Comparison of ENCODE assay signal across 1 cellular context in the genomic region with DNA sequence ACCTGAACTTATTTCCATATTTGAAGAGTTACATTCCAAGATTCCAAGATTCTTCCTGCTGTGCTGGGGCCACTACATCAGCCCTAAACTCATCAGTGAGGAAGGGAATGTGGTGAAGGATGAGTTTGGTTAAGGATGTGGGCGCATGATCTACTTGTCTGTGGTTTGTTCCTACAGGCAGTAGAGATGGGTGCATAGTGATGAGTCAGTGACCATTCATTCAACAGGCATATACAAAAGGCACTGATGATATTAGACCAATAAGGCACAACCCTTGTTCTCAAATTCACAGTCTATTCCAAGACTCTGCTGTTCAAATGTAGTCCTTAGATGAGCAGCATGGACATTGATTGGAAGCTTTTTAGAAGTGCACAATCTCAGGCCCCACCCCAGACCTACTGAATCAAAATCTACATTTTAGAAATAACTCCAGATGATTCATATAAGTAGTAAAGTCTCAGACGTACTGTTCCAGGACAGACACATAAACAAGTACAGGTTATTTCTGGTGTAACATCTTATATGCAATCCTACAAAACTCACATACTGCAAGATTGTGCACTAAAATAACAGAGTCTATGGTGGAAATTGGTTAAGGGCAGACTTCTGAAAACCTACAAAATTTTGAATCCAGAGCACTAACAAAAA.
TF ChIP-seq lines count a peak whose summit lies in the region.

No MANE protein-coding gene starts in this region.

TF ChIP-seq in SK-N-SH, 30 proteins besides CTCF, POLR2A, EP300 and RAD21 (continued from another document):
- TF ChIP-seq, protein P1, sequence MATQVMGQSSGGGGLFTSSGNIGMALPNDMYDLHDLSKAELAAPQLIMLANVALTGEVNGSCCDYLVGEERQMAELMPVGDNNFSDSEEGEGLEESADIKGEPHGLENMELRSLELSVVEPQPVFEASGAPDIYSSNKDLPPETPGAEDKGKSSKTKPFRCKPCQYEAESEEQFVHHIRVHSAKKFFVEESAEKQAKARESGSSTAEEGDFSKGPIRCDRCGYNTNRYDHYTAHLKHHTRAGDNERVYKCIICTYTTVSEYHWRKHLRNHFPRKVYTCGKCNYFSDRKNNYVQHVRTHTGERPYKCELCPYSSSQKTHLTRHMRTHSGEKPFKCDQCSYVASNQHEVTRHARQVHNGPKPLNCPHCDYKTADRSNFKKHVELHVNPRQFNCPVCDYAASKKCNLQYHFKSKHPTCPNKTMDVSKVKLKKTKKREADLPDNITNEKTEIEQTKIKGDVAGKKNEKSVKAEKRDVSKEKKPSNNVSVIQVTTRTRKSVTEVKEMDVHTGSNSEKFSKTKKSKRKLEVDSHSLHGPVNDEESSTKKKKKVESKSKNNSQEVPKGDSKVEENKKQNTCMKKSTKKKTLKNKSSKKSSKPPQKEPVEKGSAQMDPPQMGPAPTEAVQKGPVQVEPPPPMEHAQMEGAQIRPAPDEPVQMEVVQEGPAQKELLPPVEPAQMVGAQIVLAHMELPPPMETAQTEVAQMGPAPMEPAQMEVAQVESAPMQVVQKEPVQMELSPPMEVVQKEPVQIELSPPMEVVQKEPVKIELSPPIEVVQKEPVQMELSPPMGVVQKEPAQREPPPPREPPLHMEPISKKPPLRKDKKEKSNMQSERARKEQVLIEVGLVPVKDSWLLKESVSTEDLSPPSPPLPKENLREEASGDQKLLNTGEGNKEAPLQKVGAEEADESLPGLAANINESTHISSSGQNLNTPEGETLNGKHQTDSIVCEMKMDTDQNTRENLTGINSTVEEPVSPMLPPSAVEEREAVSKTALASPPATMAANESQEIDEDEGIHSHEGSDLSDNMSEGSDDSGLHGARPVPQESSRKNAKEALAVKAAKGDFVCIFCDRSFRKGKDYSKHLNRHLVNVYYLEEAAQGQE (IDR thresholded peaks at IDR 0.05; ENCODE audit: low read depth, low read length), result no peak
- TF ChIP-seq TAF1 (IDR thresholded peaks at IDR 0.05; ENCODE audit: borderline replicate concordance, low read depth, low read length), result no peak
- TF ChIP-seq NFIC (IDR thresholded peaks at IDR 0.05; ENCODE audit: borderline replicate concordance), result no peak; the same call in 1 of the 2 replicates
- TF ChIP-seq, protein P2, sequence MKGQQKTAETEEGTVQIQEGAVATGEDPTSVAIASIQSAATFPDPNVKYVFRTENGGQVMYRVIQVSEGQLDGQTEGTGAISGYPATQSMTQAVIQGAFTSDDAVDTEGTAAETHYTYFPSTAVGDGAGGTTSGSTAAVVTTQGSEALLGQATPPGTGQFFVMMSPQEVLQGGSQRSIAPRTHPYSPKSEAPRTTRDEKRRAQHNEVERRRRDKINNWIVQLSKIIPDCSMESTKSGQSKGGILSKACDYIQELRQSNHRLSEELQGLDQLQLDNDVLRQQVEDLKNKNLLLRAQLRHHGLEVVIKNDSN (IDR thresholded peaks at IDR 0.05; ENCODE audit: borderline replicate concordance, low read depth), result no peak
- TF ChIP-seq GABPA (IDR thresholded peaks at IDR 0.05; ENCODE audit: low read depth), result no peak
- TF ChIP-seq FOSL2 (IDR thresholded peaks at IDR 0.05; ENCODE audit: borderline replicate concordance, low read depth), result peak; percentile 83
- TF ChIP-seq, protein P3, sequence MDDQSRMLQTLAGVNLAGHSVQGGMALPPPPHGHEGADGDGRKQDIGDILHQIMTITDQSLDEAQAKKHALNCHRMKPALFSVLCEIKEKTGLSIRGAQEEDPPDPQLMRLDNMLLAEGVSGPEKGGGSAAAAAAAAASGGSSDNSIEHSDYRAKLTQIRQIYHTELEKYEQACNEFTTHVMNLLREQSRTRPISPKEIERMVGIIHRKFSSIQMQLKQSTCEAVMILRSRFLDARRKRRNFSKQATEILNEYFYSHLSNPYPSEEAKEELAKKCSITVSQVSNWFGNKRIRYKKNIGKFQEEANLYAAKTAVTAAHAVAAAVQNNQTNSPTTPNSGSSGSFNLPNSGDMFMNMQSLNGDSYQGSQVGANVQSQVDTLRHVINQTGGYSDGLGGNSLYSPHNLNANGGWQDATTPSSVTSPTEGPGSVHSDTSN (IDR thresholded peaks at IDR 0.05), result peak; percentile 65
- TF ChIP-seq JUND (IDR thresholded peaks at IDR 0.05), result peak; percentile 60
- no peak for TF ChIP-seq YY1 (IDR thresholded peaks at IDR 0.05; ENCODE audit: low read depth)
- TF ChIP-seq RFX5 (IDR thresholded peaks at IDR 0.05; ENCODE audit: low read length), result no peak
- TF ChIP-seq NRF1 (IDR thresholded peaks at IDR 0.05; ENCODE audit: low read depth, low read length), result no peak
- TF ChIP-seq, protein P4, sequence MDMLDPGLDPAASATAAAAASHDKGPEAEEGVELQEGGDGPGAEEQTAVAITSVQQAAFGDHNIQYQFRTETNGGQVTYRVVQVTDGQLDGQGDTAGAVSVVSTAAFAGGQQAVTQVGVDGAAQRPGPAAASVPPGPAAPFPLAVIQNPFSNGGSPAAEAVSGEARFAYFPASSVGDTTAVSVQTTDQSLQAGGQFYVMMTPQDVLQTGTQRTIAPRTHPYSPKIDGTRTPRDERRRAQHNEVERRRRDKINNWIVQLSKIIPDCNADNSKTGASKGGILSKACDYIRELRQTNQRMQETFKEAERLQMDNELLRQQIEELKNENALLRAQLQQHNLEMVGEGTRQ (IDR thresholded peaks at IDR 0.05; ENCODE audit: borderline replicate concordance, low read depth, low read length), result no peak
- no peak for TF ChIP-seq RCOR1 (IDR thresholded peaks at IDR 0.05; ENCODE audit: low read length)
- TF ChIP-seq, protein P5, sequence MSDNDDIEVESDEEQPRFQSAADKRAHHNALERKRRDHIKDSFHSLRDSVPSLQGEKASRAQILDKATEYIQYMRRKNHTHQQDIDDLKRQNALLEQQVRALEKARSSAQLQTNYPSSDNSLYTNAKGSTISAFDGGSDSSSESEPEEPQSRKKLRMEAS (IDR thresholded peaks at IDR 0.05; ENCODE audit: low read depth), result no peak; the same call in 1 of the 2 replicates
- peak; percentile 61; the same call in 1 of the 2 replicates for TF ChIP-seq TCF12 (IDR thresholded peaks at IDR 0.05)
- TF ChIP-seq, protein P6, sequence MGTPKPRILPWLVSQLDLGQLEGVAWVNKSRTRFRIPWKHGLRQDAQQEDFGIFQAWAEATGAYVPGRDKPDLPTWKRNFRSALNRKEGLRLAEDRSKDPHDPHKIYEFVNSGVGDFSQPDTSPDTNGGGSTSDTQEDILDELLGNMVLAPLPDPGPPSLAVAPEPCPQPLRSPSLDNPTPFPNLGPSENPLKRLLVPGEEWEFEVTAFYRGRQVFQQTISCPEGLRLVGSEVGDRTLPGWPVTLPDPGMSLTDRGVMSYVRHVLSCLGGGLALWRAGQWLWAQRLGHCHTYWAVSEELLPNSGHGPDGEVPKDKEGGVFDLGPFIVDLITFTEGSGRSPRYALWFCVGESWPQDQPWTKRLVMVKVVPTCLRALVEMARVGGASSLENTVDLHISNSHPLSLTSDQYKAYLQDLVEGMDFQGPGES (IDR thresholded peaks at IDR 0.05; ENCODE audit: low read depth, low read length), result no peak
TF ChIP-seq in SK-N-SH: peak in this region for 5.
